In genomic region chr2:135603543-135603942, GRCh38 we compare ENCODE assay signal across 20 cellular contexts.
DNase-seq lines count a peak whose midpoint lies in the region; ATAC-seq and TF ChIP-seq lines count a peak whose summit lies in the region.
"Had no signal": no experiment of that assay in that cellular context is flagged by ENCODE, and none has a peak within 500 bp of the region (broad histone marks: within the 10 kb centered on the region; RNA-seq: fewer than 3 reads in every experiment).

No MANE protein-coding gene starts in this region.

- WGBS in mammary epithelial cell (ENCODE audit: low coverage, missing lambda C conversion rate), result 43% methylated on average over 7 of the region's 7 CpGs

- H2AFZ ChIP-seq in mammary epithelial cell (ENCODE audit: low read depth, low read length), result no peak overlapping the region

- no peak overlapping the region for H3K9ac ChIP-seq in mammary epithelial cell (ENCODE audit: insufficient read depth, low read length)

- H3K4me3 ChIP-seq in mammary epithelial cell (replicated peaks in 1 of 3; ENCODE audit: insufficient read depth in 1 of 3, low read depth in 2 of 3, low read length in 3 of 3), result no peak overlapping the region
- no peak overlapping the region for H3K4me3 ChIP-seq in breast epithelium
- H3K4me3 ChIP-seq in fibroblast of villous mesenchyme (ENCODE audit: low read depth, low read length), result no peak overlapping the region
- no peak overlapping the region for H3K4me3 ChIP-seq in retinal pigment epithelial cell (ENCODE audit: low read length)
- H3K4me3 ChIP-seq: A549 had no signal

- peaks cover 4% of the 10 kb centered on the region for H3K4me1 Mint-ChIP-seq in chondrocyte (ENCODE audit: low read depth)

- peaks cover 12% of the 10 kb centered on the region for H3K36me3 Mint-ChIP-seq in chondrocyte (ENCODE audit: low read depth)

- H3K4me1 ChIP-seq in mammary epithelial cell (ENCODE audit: insufficient read depth, low read length) (peaks cover 3% of the 10 kb centered on the region), breast epithelium (no peaks in the 10 kb centered on the region)
- H3K4me1 ChIP-seq: A549 had no signal

- H3K27ac Mint-ChIP-seq in chondrocyte (ENCODE audit: unreplicated experiment), result no peak overlapping the region
- H3K27ac Mint-ChIP-seq: CD4-positive, alpha-beta T cell; HFFc6 had no signal

- H3K4me2 ChIP-seq in mammary epithelial cell (ENCODE audit: insufficient read depth, low read depth, low read length), result peak overlapping the region; percentile 5
- H3K4me2 ChIP-seq: A549 had no signal

- intact Hi-C loops in mammary epithelial cell (cut with micrococcal nuclease) (no loop called here), breast epithelium (cut with DNase I; ENCODE audit: low total_unique reads) (no loop called here)

- TF ChIP-seq POLR2A in breast epithelium (IDR thresholded peaks at IDR 0.05), result no peak

- H3K9me3 Mint-ChIP-seq in chondrocyte (ENCODE audit: low read depth), result no peaks in the 10 kb centered on the region
- H3K9me3 Mint-ChIP-seq: CD4-positive, alpha-beta T cell; HFFc6 had no signal

- in situ Hi-C loops in mammary epithelial cell (cut with MboI; ENCODE audit: low sequenced_read_pairs in 2 of 2), result no loop called here

- no TSS peak for BruUV-seq in mammary epithelial cell (replicated peaks; lab: Mats Ljungman, UMichigan)

- H3K27me3 Mint-ChIP-seq in chondrocyte (ENCODE audit: low read depth), result no peaks in the 10 kb centered on the region
- H3K27me3 Mint-ChIP-seq: CD4-positive, alpha-beta T cell had no signal

- H3K36me3 ChIP-seq in mammary epithelial cell (ENCODE audit: insufficient read depth, low read length) (no peaks in the 10 kb centered on the region), breast epithelium (no peaks in the 10 kb centered on the region)

- H3K27ac ChIP-seq in mammary epithelial cell (ENCODE audit: insufficient read depth, low read depth, low read length), result no peak overlapping the region
- no peak overlapping the region for H3K27ac ChIP-seq in breast epithelium
- H3K27ac ChIP-seq: 22Rv1, A549, C4-2B had no signal

- no peaks in the 10 kb centered on the region for H4K20me1 ChIP-seq in mammary epithelial cell (ENCODE audit: insufficient read depth, low read length)

- dilution Hi-C loops in mammary epithelial cell (cut with HindIII; ENCODE audit: low sequenced_read_pairs), result no loop called here

- CTCF ChIA-PET in mammary epithelial cell (lab: Charles Lee; ENCODE audit: low non-redundant PET), result no interaction called here

- no peak overlapping the region for H3K4me3 Mint-ChIP-seq in chondrocyte (ENCODE audit: unreplicated experiment)
- H3K4me3 Mint-ChIP-seq: CD4-positive, alpha-beta T cell; HFFc6 had no signal

- ATAC-seq in HG03025 (IDR thresholded peaks at IDR 0.05; ENCODE audit: low FRiP score, unreplicated experiment), result no peak
- ATAC-seq: A549, HCT116 had no signal

- H3K9me3 ChIP-seq in mammary epithelial cell (replicated peaks; ENCODE audit: insufficient read depth, low read length), result no peaks in the 10 kb centered on the region
- H3K9me3 ChIP-seq in breast epithelium, result no peaks in the 10 kb centered on the region
- H3K9me3 ChIP-seq: A549 had no signal

- peaks cover 2% of the 10 kb centered on the region for H3K79me2 ChIP-seq in mammary epithelial cell (ENCODE audit: insufficient read depth, low read length)

- DNase-seq in mammary epithelial cell (peak; percentile 26), breast epithelium (ENCODE audit: low spot score in 2 of 2) (no peak), fibroblast of villous mesenchyme (ENCODE audit: low read depth) (peak; percentile 8), retinal pigment epithelial cell (ENCODE audit: low read depth) (peak; percentile 42), NCI-H1417 treated with DMSO at 0.1 percent for 48 hours (lab: John Stamatoyannopoulos, UW) (no peak), chondrocyte (ENCODE audit: low spot score) (no peak)
- DNase-seq in activated naive CD4-positive, alpha-beta T cell treated with Interleukin-2 at 50 U/mL for 16 hours, result no peak
- DNase-seq: AML-193; CD4-positive, alpha-beta T cell; DMS153; DMS79; GDM1; GOT3; H7; HFFc6 had no signal

- TF ChIP-seq CTCF in mammary epithelial cell (conservative IDR thresholded peaks at IDR 0.05 in 1 of 2, IDR thresholded peaks at IDR 0.05 in 1 of 2; ENCODE audit: extremely low read depth in 1 of 2, insufficient read depth in 1 of 2, low read depth in 1 of 2, low read length in 2 of 2) (no peak), breast epithelium (IDR thresholded peaks at IDR 0.05) (no peak), fibroblast of villous mesenchyme (IDR thresholded peaks at IDR 0.05; ENCODE audit: insufficient read depth, low read depth, low read length) (no peak), retinal pigment epithelial cell (conservative IDR thresholded peaks at IDR 0.05; ENCODE audit: low read depth, low read length) (no peak), chondrocyte (IDR thresholded peaks at IDR 0.05) (no peak)

- H3K27me3 ChIP-seq in mammary epithelial cell (ENCODE audit: insufficient read depth, low read length) (no peaks in the 10 kb centered on the region), breast epithelium (no peaks in the 10 kb centered on the region)

Comparison
In these comparisons a context has a peak if more than half of its experiments do, and no peak if none do; other contexts are left out.
1. DNase-seq: peak in mammary epithelial cell (single experiment), fibroblast of villous mesenchyme (single experiment) and retinal pigment epithelial cell (single experiment); none in breast epithelium (0 of 2), NCI-H1417 treated with DMSO at 0.1 percent for 48 hours (single experiment), chondrocyte (single experiment) and activated naive CD4-positive, alpha-beta T cell treated with Interleukin-2 at 50 U/mL for 16 hours (single experiment).